1 cellular context compared by ENCODE assay signal in the genomic region with DNA sequence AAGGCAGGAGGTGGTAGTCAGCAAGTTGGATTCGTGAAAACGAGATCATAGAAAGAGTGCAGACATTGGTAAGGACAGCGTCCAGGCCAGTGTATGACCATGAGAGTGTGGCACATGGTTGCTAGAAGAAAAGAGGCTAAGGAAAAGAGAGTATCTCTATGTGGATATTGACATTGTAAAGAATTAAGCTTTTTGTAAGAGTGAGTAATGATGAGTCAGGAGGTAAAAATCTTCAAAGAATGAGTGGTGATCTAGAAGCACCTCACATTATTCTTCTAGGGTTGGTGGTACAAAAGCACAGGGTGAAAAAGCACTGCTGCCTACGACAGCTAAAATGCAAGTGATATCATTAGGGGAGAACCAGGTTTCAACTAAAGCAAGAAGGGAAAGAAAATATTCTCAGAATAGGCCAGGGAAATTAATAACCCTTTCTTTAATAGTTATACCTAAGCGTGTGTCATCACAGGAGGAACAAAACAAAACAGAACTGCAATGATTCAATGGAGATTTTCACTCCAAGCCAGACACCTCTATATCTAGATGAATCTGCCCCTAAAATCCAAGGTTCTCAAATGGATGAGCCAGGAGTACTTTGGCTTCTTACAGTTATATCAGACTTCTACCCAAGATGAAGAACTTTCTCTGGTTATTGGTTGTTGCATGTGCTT.
TF ChIP-seq lines count a peak whose summit lies in the region.

No MANE protein-coding gene starts in this region.

TF ChIP-seq in SK-N-SH, 30 proteins besides CTCF, POLR2A, EP300 and RAD21 (continued from another document):
- TF ChIP-seq, protein P1, sequence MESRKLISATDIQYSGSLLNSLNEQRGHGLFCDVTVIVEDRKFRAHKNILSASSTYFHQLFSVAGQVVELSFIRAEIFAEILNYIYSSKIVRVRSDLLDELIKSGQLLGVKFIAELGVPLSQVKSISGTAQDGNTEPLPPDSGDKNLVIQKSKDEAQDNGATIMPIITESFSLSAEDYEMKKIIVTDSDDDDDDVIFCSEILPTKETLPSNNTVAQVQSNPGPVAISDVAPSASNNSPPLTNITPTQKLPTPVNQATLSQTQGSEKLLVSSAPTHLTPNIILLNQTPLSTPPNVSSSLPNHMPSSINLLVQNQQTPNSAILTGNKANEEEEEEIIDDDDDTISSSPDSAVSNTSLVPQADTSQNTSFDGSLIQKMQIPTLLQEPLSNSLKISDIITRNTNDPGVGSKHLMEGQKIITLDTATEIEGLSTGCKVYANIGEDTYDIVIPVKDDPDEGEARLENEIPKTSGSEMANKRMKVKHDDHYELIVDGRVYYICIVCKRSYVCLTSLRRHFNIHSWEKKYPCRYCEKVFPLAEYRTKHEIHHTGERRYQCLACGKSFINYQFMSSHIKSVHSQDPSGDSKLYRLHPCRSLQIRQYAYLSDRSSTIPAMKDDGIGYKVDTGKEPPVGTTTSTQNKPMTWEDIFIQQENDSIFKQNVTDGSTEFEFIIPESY (IDR thresholded peaks at IDR 0.05; ENCODE audit: borderline replicate concordance, low read depth): no peak
- no peak for TF ChIP-seq TEAD4 (IDR thresholded peaks at IDR 0.05; ENCODE audit: borderline replicate concordance, insufficient read depth)
- no peak for TF ChIP-seq RCOR1 (IDR thresholded peaks at IDR 0.05; ENCODE audit: low read length)
- TF ChIP-seq RFX5 (IDR thresholded peaks at IDR 0.05; ENCODE audit: low read length): no peak
- no peak for TF ChIP-seq POLR2AphosphoS5 (IDR thresholded peaks at IDR 0.05; ENCODE audit: low read depth, low read length)
- TF ChIP-seq GATA2 (CRISPR knock-in tag; IDR thresholded peaks at IDR 0.05): no peak
- TF ChIP-seq MEF2A (IDR thresholded peaks at IDR 0.05; ENCODE audit: borderline replicate concordance, low read depth): no peak
- no peak for TF ChIP-seq FOXM1 (IDR thresholded peaks at IDR 0.05; ENCODE audit: low read depth)
- TF ChIP-seq, protein P2, sequence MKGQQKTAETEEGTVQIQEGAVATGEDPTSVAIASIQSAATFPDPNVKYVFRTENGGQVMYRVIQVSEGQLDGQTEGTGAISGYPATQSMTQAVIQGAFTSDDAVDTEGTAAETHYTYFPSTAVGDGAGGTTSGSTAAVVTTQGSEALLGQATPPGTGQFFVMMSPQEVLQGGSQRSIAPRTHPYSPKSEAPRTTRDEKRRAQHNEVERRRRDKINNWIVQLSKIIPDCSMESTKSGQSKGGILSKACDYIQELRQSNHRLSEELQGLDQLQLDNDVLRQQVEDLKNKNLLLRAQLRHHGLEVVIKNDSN (IDR thresholded peaks at IDR 0.05; ENCODE audit: borderline replicate concordance, low read depth): no peak
- TF ChIP-seq RXRA (IDR thresholded peaks at IDR 0.05; ENCODE audit: borderline replicate concordance, low read depth): no peak
- TF ChIP-seq FOXJ3 (CRISPR knock-in tag; IDR thresholded peaks at IDR 0.05): no peak
- TF ChIP-seq NFIC (IDR thresholded peaks at IDR 0.05; ENCODE audit: borderline replicate concordance): peak; percentile 13; the same call in 1 of the 2 replicates
- peak; percentile 83 for TF ChIP-seq JUND (IDR thresholded peaks at IDR 0.05)
- peak; percentile 84 for TF ChIP-seq FOSL2 (IDR thresholded peaks at IDR 0.05; ENCODE audit: borderline replicate concordance, low read depth)
TF ChIP-seq in SK-N-SH: peak in this region for 6.
